Comparison of ENCODE assay signal across 27 cellular contexts in the genomic region with DNA sequence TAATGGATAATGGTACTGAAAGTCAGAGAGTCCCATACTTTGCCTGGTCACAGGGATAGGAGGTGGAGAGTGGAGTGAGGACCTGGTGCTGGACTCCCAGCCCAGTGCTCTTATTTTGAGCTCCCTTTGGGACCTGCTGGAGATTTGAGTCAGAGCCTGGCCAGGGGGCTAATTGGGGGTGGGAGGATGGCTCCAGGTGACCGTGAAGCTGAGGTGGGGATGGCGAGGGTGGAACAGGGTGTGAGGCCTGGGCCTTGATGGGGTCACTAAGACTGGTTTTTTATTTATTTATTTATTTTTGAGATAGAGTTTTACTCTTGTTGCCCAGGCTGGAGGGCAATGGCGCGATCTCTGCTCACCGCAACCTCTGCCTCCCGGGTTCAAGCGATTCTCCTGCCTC. TPM values are rescaled to one million over a fixed set of nuclear protein-coding genes. Genes with fewer than 3 reads are reported as not detected.
"Had no signal": no experiment of that assay in that cellular context is flagged by ENCODE, and none has a peak within 500 bp of the region (broad histone marks: within the 10 kb centered on the region; RNA-seq: fewer than 3 reads in every experiment).

No MANE protein-coding gene starts in this region.

- DNase-seq: activated CD4-positive, alpha-beta T cell treated with anti-CD3 and anti-CD28 coated beads for 4 hours; activated CD8-positive, alpha-beta T cell treated with anti-CD3 and anti-CD28 coated beads for 36 hours; activated effector memory CD4-positive, alpha-beta T cell treated with anti-CD3 and anti-CD28 coated beads, Interleukin-2, amount 50 U/mL, for 16 hours; activated naive CD4-positive, alpha-beta T cell treated with anti-CD3 and anti-CD28 coated beads for 36 hours; activated T-cell treated with anti-CD3 and anti-CD28 coated beads, Interleukin-2, amount 50 U/mL, for 24 hours; amygdala; MG63; MV-4-11; NCI-H1092 treated with DMSO at 0.1 percent for 48 hours; NCI-H1417 treated with DMSO at 0.1 percent for 48 hours; NCI-H1694; NCI-H2029; NCI-H2107; NCI-H510A treated with DMSO at 0.1 percent for 48 hours; NCI-H69; Peyer's patch; Right ventricle myocardium superior; SJCRH30; SK-N-SH; T-helper 1 cell had no signal

- H3K36me3 Mint-ChIP-seq: activated naive CD8-positive, alpha-beta T cell; brain had no signal

- H3K9me3 Mint-ChIP-seq: activated CD8-positive, alpha-beta T cell treated with anti-CD3 and anti-CD28 coated beads for 36 hours; activated naive CD4-positive, alpha-beta T cell treated with anti-CD3 and anti-CD28 coated beads for 36 hours; activated T-cell treated with anti-CD3 and anti-CD28 coated beads, Interleukin-2, amount 50 U/mL, for 24 hours; activated T-helper 1 cell treated with anti-CD3 and anti-CD28 coated beads, Interleukin-12 subunit alpha, Interleukin-12 subunit beta, Interleukin-2, Interleukin-4 antibody, amounts not matched to agents 30 ng/mL and 10 ng/mL and 1 ng/mL, durations not matched to agents 14 hours and 24 hours and 36 hours had no signal

- H3K27ac ChIP-seq: Peyer's patch, RWPE1, SJCRH30, VCaP had no signal

- ATAC-seq: activated CD8-positive, alpha-beta T cell treated with anti-CD3 and anti-CD28 coated beads for 36 hours had no signal

- H3K36me3 ChIP-seq: Peyer's patch, SJCRH30 had no signal

- H3K27me3 Mint-ChIP-seq: activated CD8-positive, alpha-beta T cell treated with anti-CD3 and anti-CD28 coated beads for 36 hours; activated T-cell treated with anti-CD3 and anti-CD28 coated beads, Interleukin-2, amount 50 U/mL, for 24 hours had no signal

- H3K4me3 ChIP-seq: MG63, Peyer's patch, SJCRH30 had no signal

- H3K27me3 ChIP-seq: MG63, Peyer's patch had no signal

- H3K4me3 Mint-ChIP-seq: activated CD8-positive, alpha-beta T cell treated with anti-CD3 and anti-CD28 coated beads for 36 hours; activated naive CD4-positive, alpha-beta T cell treated with anti-CD3 and anti-CD28 coated beads for 36 hours; activated naive CD8-positive, alpha-beta T cell; activated T-cell treated with anti-CD3 and anti-CD28 coated beads, Interleukin-2, amount 50 U/mL, for 24 hours; activated T-helper 1 cell treated with anti-CD3 and anti-CD28 coated beads, Interleukin-12 subunit alpha, Interleukin-12 subunit beta, Interleukin-2, Interleukin-4 antibody, amounts not matched to agents 30 ng/mL and 10 ng/mL and 1 ng/mL, durations not matched to agents 14 hours and 24 hours and 36 hours; brain had no signal

- H3K9me3 ChIP-seq: MG63, Peyer's patch, SJCRH30, SK-N-SH had no signal

- H3K27ac Mint-ChIP-seq: activated CD8-positive, alpha-beta T cell treated with anti-CD3 and anti-CD28 coated beads for 36 hours; activated naive CD4-positive, alpha-beta T cell treated with anti-CD3 and anti-CD28 coated beads for 36 hours; activated naive CD8-positive, alpha-beta T cell; activated T-cell treated with anti-CD3 and anti-CD28 coated beads, Interleukin-2, amount 50 U/mL, for 24 hours; activated T-helper 1 cell treated with anti-CD3 and anti-CD28 coated beads, Interleukin-12 subunit alpha, Interleukin-12 subunit beta, Interleukin-2, Interleukin-4 antibody, amounts not matched to agents 30 ng/mL and 10 ng/mL and 1 ng/mL, durations not matched to agents 14 hours and 24 hours and 36 hours had no signal

RNA-seq across cellular contexts. Expression of gene GNAT2, which starts 18.0 kb away (rescaled TPM):
- total RNA-seq: astrocyte; Peyer's patch; Right ventricle myocardium superior; T-helper 2 cell treated with Interferon-gamma antibody and Interleukin-4, amounts not matched to agents 100 ng/mL and 5 ng/mL, for 36 hours had no signal

RNA-seq across cellular contexts. Expression of gene GSTM1, which starts 50.2 kb away (rescaled TPM):
- total RNA-seq: activated naive CD4-positive, alpha-beta T cell treated with anti-CD3 and anti-CD28 coated beads for 36 hours; astrocyte; Right ventricle myocardium superior; SJCRH30 had no signal
- polyA plus RNA-seq: SK-N-SH had no signal
